9 cellular contexts compared by ENCODE assay signal in genomic region chr2:86900687-86901086, GRCh38. TPM values are rescaled to one million over a fixed set of nuclear protein-coding genes. Genes with fewer than 3 reads are reported as not detected.
A peak's percentile ranks its signal among the peaks of the same experiment; 100 is the strongest.
DNase-seq lines count a peak whose midpoint lies in the region; ATAC-seq and TF ChIP-seq lines count a peak whose summit lies in the region.
"Not testable (repeated sequence)": the region's sequence is repeated elsewhere in the genome, so short reads cannot be mapped to it uniquely, and the experiment has no call there.
"Had no signal": no experiment of that assay in that cellular context is flagged by ENCODE, and none has a peak within 500 bp of the region (broad histone marks: within the 10 kb centered on the region; RNA-seq: fewer than 3 reads in every experiment).

No MANE protein-coding gene starts in this region.

- H3K36me3 ChIP-seq in IMR-90 (ENCODE audit: control insufficient read depth, insufficient read depth, low read length); body of pancreas (replicated peaks in 1 of 2; ENCODE audit: insufficient read depth in 1 of 2, low read depth in 2 of 2); cardiac muscle cell; mesendoderm (ENCODE audit: control insufficient read depth, insufficient read depth, low read length): not testable (repeated sequence)

- H3K27ac ChIP-seq in IMR-90 (ENCODE audit: insufficient read depth, low read length); body of pancreas; cardiac muscle cell; mesendoderm (ENCODE audit: low read depth, low read length): not testable (repeated sequence)

- not testable (repeated sequence) for H4K91ac ChIP-seq in IMR-90 (ENCODE audit: insufficient read depth, low read depth, low read length)

- H3K4me1 Mint-ChIP-seq in Calu3 (ENCODE audit: low read depth, unreplicated experiment); endothelial cell (ENCODE audit: unreplicated experiment): not testable (repeated sequence)

- H2BK15ac ChIP-seq in IMR-90 (ENCODE audit: low read depth, low read length); mesendoderm (replicated peaks; ENCODE audit: low read depth): not testable (repeated sequence)

- not testable (repeated sequence) for H3K27ac Mint-ChIP-seq in Calu3 (ENCODE audit: unreplicated experiment); endothelial cell (ENCODE audit: unreplicated experiment)

- H3K4me3 Mint-ChIP-seq in Calu3 (ENCODE audit: low read depth, unreplicated experiment); endothelial cell (ENCODE audit: unreplicated experiment): not testable (repeated sequence)

- H3K9me3 Mint-ChIP-seq in Calu3 (ENCODE audit: low read depth, unreplicated experiment); endothelial cell (ENCODE audit: unreplicated experiment): not testable (repeated sequence)

- H3K4me2 ChIP-seq in IMR-90 (ENCODE audit: low read depth, low read length); mesendoderm (ENCODE audit: low read length): not testable (repeated sequence)

- not testable (repeated sequence) for TF ChIP-seq RAD21 in IMR-90 (IDR thresholded peaks at IDR 0.05; ENCODE audit: low read length)

- POLR2A ChIA-PET in IMR-90 (lab: Charles Lee; ENCODE audit: unreplicated experiment) = not testable (repeated sequence)

- H2BK120ac ChIP-seq in IMR-90 (ENCODE audit: low read depth, low read length); mesendoderm (ENCODE audit: low read depth, low read length): not testable (repeated sequence)

- not testable (repeated sequence) for H3K4me3 ChIP-seq in IMR-90 (ENCODE audit: insufficient read depth, low read depth, low read length); body of pancreas; cardiac muscle cell; mesendoderm (ENCODE audit: low read length)

- not testable (repeated sequence) for H4K5ac ChIP-seq in IMR-90 (ENCODE audit: low read depth, low read length); mesendoderm (ENCODE audit: low read length)

- not testable (repeated sequence) for BruUV-seq in Calu3 (replicated peaks; lab: Mats Ljungman, UMichigan); IMR-90 (replicated peaks; lab: Mats Ljungman, UMichigan)

- dilution Hi-C loops in IMR-90 (cut with HindIII; ENCODE audit: low sequenced_read_pairs, unreplicated experiment) = not testable (repeated sequence)

- H3K9ac ChIP-seq in IMR-90 (ENCODE audit: low read depth, low read length); mesendoderm (ENCODE audit: low read length): not testable (repeated sequence)

- peak; percentile 13 for DNase-seq in Calu3
- DNase-seq in IMR-90 = peak; percentile 1
- DNase-seq in body of pancreas = peak; percentile 6 to 18 (median 11)
- peak; percentile 13 for DNase-seq in endothelial cell (ENCODE audit: low spot score)
- DNase-seq in cardiac muscle cell (ENCODE audit: low read depth in 1 of 2, low spot score in 1 of 2) = peak; percentile 36
- DNase-seq in mesendoderm = peak; percentile 51

- H2BK20ac ChIP-seq in IMR-90 (ENCODE audit: low read depth, low read length) = not testable (repeated sequence)

- not testable (repeated sequence) for H3K27me3 Mint-ChIP-seq in Calu3 (ENCODE audit: unreplicated experiment); endothelial cell (ENCODE audit: unreplicated experiment)

- intact Hi-C loops in Calu3 (cut with micrococcal nuclease; ENCODE audit: unreplicated experiment); IMR-90 (cut with micrococcal nuclease); body of pancreas (cut with DNase I): not testable (repeated sequence)

- H3K79me2 ChIP-seq in mesendoderm (ENCODE audit: control insufficient read depth, insufficient read depth, low read length) = not testable (repeated sequence)

- not testable (repeated sequence) for H3K79me1 ChIP-seq in IMR-90 (ENCODE audit: low read depth in 1 of 2, low read length in 2 of 2); mesendoderm (ENCODE audit: low read length)

- not testable (repeated sequence) for H2AK5ac ChIP-seq in IMR-90 (ENCODE audit: low read depth, low read length); mesendoderm (ENCODE audit: low read length)

- not testable (repeated sequence) for H3K14ac ChIP-seq in IMR-90 (replicated peaks; ENCODE audit: low read depth, low read length)

- H4K20me1 ChIP-seq in IMR-90 (ENCODE audit: insufficient read depth, low read length) = not testable (repeated sequence)

- H3K4ac ChIP-seq in IMR-90 (ENCODE audit: low read depth, low read length); mesendoderm (ENCODE audit: low read depth, low read length): not testable (repeated sequence)

- H2AFZ ChIP-seq in IMR-90 (replicated peaks; ENCODE audit: low read length, poor library complexity) = not testable (repeated sequence)

- not testable (repeated sequence) for ATAC-seq in IMR-90 (ENCODE audit: low read depth); body of pancreas
- ATAC-seq in SK-N-SH treated with all-trans-retinoic acid at 6 μM for 48 hours = peak; percentile 85

- CTCF ChIA-PET in Calu3 (lab: Charles Lee); IMR-90 (lab: Yijun Ruan, JAX): not testable (repeated sequence)

- H2AK9ac ChIP-seq in IMR-90 (replicated peaks; ENCODE audit: low read depth, low read length, poor library complexity) = not testable (repeated sequence)

- not testable (repeated sequence) for H2BK5ac ChIP-seq in IMR-90 (ENCODE audit: low read depth, low read length, poor library complexity, severe bottlenecking); mesendoderm (ENCODE audit: low read length)

- WGBS in IMR-90 (ENCODE audit: extremely low coverage in 2 of 2, insufficient read length in 1 of 2), 2 experiments = no CpG with 5 or more reads among the region's 4 CpGs
- 43 to 47% methylated on average over 4 of the region's 4 CpGs for WGBS in body of pancreas, 2 donors
- WGBS in mesendoderm (ENCODE audit: extremely low coverage, insufficient coverage, low lambda C conversion rate) = no CpG with 5 or more reads among the region's 4 CpGs

- not testable (repeated sequence) for H3K56ac ChIP-seq in IMR-90 (ENCODE audit: extremely low read depth, insufficient read depth, low read length); mesendoderm (ENCODE audit: low read length)

- in situ Hi-C loops in IMR-90 (cut with MboI; ENCODE audit: low sequenced_read_pairs) = not testable (repeated sequence)

- not testable (repeated sequence) for TF ChIP-seq POLR2A in IMR-90 (IDR thresholded peaks at IDR 0.05; ENCODE audit: low read depth, low read length); body of pancreas (IDR thresholded peaks at IDR 0.05)

- not testable (repeated sequence) for H3K9me3 ChIP-seq in IMR-90 (ENCODE audit: control insufficient read depth, insufficient read depth, low read length); body of pancreas; cardiac muscle cell (ENCODE audit: low read depth)

- H3K18ac ChIP-seq in IMR-90 (ENCODE audit: low read depth, low read length); mesendoderm (ENCODE audit: low read length): not testable (repeated sequence)

- not testable (repeated sequence) for H3K23ac ChIP-seq in IMR-90 (ENCODE audit: low read depth, low read length); mesendoderm (ENCODE audit: low read length)

- TF ChIP-seq CTCF in Calu3 (IDR thresholded peaks at IDR 0.05; ENCODE audit: unreplicated experiment); body of pancreas (IDR thresholded peaks at IDR 0.05); endothelial cell (IDR thresholded peaks at IDR 0.05; ENCODE audit: unreplicated experiment); cardiac muscle cell (IDR thresholded peaks at IDR 0.05; ENCODE audit: low read depth, low read length): not testable (repeated sequence)
- TF ChIP-seq CTCF in IMR-90 (conservative IDR thresholded peaks at IDR 0.05; ENCODE audit: low read depth, low read length) = 0 out of 2 replicates have a peak, but pooled peaks have one; percentile 3

- not testable (repeated sequence) for H3K36me3 Mint-ChIP-seq in Calu3 (ENCODE audit: insufficient read depth, unreplicated experiment); endothelial cell (ENCODE audit: low read depth, unreplicated experiment)

- H3K9me1 ChIP-seq in IMR-90 (ENCODE audit: insufficient read depth, low read length) = not testable (repeated sequence)

- H3K4me1 ChIP-seq in IMR-90 (ENCODE audit: control insufficient read depth, insufficient read depth, low read length); body of pancreas; cardiac muscle cell (ENCODE audit: low read depth); mesendoderm (ENCODE audit: control insufficient read depth, low read depth, low read length): not testable (repeated sequence)

- H3K27me3 ChIP-seq in IMR-90 (ENCODE audit: control insufficient read depth, insufficient read depth, low read length); body of pancreas; cardiac muscle cell; mesendoderm (ENCODE audit: insufficient read depth, low read length, poor library complexity): not testable (repeated sequence)

- not testable (repeated sequence) for H4K8ac ChIP-seq in IMR-90 (ENCODE audit: low read depth in 2 of 2, low read length in 2 of 2); mesendoderm (ENCODE audit: low read depth, low read length)

RNA-seq across cellular contexts. Expression of gene CD8B, which starts 39.0 kb away (rescaled TPM):
- total RNA-seq in Calu3 (2022) (not detected in 2 replicates), IMR-90 (2012; rRNA removed) (not detected in 2 replicates), body of pancreas (1 to 10 TPM in 1 of 2 donors, not detected in 1; 5.7 TPM), endothelial cell (ENCODE audit: unreplicated experiment) (not detected), cardiac muscle cell (not detected in 2 replicates)
- polyA plus RNA-seq in IMR-90 (2012; rRNA removed) (not detected in 2 replicates), cardiac muscle cell (not detected in 2 replicates)
- not detected in 2 replicates for polyA plus RNA-seq in IMR-90 (2012; cell fraction: cytosol; rRNA removed)
- not detected in 2 replicates for polyA plus RNA-seq in IMR-90 (2012; cell fraction: nucleus; rRNA removed; ENCODE audit: low replicate concordance)
- polyA plus RNA-seq in mesendoderm (2013, experiment 1 of 2) = 0.27 TPM
- 0.25 TPM for polyA plus RNA-seq in mesendoderm (2013, experiment 2 of 2)
- total RNA-seq: ascending aorta, osteocyte had no signal

RNA-seq across cellular contexts. Expression of gene RGPD1, which starts 41.2 kb away (rescaled TPM):
- total RNA-seq in Calu3 (2022) (not detected in 2 replicates), IMR-90 (2012; rRNA removed) (under 0.01 and 0.18 TPM in 2 replicates), body of pancreas (under 1 TPM in 1 of 2 donors, not detected in 1; 0.78 TPM), endothelial cell (ENCODE audit: unreplicated experiment) (2.1 TPM), cardiac muscle cell (1.3 and 6.2 TPM in 2 replicates)
- polyA plus RNA-seq in IMR-90 (2012; rRNA removed) (0.10 and 0.27 TPM in 2 replicates), cardiac muscle cell (not detected in 2 replicates)
- 0.01 and 0.02 TPM in 2 replicates for polyA plus RNA-seq in IMR-90 (2012; cell fraction: cytosol; rRNA removed)
- 0.72 TPM in 1 of 2 replicates, not detected in the other for polyA plus RNA-seq in IMR-90 (2012; cell fraction: nucleus; rRNA removed; ENCODE audit: low replicate concordance)
- polyA plus RNA-seq in mesendoderm (2013, experiment 1 of 2) = 2.4 TPM
- 2.3 TPM for polyA plus RNA-seq in mesendoderm (2013, experiment 2 of 2)

Comparison
In these comparisons a context has a peak if more than half of its experiments do, and no peak if none do; other contexts are left out.
1. DNase-seq: peak in every context shown above with its lines; median percentile 51 in mesendoderm; 36 in cardiac muscle cell; 13 in Calu3; 13 in endothelial cell; 11 in body of pancreas; 1 in IMR-90.